In the genomic region with DNA sequence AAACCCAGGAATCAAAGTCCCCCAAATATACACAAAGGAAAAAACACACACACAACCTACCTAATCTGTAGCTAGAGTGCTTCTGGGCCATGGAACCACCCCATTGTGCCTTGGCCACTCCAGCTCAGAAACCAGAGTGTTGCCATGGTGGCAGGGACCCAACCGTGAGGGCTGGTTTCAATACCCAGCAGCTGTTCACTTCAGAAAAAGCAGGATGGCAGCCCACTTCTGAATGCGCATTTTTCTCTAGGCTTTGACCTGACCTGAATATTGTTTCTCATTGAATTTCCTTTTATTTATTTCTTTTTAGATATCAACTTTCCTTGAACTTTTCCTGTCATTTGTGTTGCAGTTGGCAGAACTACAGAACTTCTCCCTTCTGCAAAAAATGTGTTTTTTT, we compare ENCODE assay signal across 1 cellular context.
TF ChIP-seq lines count a peak whose summit lies in the region.

No MANE protein-coding gene starts in this region.

TF ChIP-seq in IMR-90, 13 proteins besides CTCF, POLR2A, EP300 and RAD21:
- TF ChIP-seq FOS (IDR thresholded peaks at IDR 0.05; ENCODE audit: low read depth, low read length) (no peak), BHLHE40 (IDR thresholded peaks at IDR 0.05; ENCODE audit: low read depth, low read length) (no peak), MXI1 (IDR thresholded peaks at IDR 0.05; ENCODE audit: borderline replicate concordance, low read depth, low read length) (no peak), CHD1 (IDR thresholded peaks at IDR 0.05; ENCODE audit: low read depth, low read length) (no peak), CEBPB (IDR thresholded peaks at IDR 0.05; ENCODE audit: low read depth, low read length) (no peak), MAFK (IDR thresholded peaks at IDR 0.05; ENCODE audit: low read depth, low read length) (no peak), RFX5 (IDR thresholded peaks at IDR 0.05; ENCODE audit: low read depth, low read length) (no peak), NFE2L2 (IDR thresholded peaks at IDR 0.05; ENCODE audit: low read depth, low read length) (no peak), RCOR1 (IDR thresholded peaks at IDR 0.05; ENCODE audit: insufficient replicate concordance, low read length) (no peak), MAZ (IDR thresholded peaks at IDR 0.05; ENCODE audit: borderline replicate concordance, low read depth, low read length) (no peak), SMC3 (IDR thresholded peaks at IDR 0.05; ENCODE audit: low read depth, low read length) (no peak)
- TF ChIP-seq, protein P1, sequence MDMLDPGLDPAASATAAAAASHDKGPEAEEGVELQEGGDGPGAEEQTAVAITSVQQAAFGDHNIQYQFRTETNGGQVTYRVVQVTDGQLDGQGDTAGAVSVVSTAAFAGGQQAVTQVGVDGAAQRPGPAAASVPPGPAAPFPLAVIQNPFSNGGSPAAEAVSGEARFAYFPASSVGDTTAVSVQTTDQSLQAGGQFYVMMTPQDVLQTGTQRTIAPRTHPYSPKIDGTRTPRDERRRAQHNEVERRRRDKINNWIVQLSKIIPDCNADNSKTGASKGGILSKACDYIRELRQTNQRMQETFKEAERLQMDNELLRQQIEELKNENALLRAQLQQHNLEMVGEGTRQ (IDR thresholded peaks at IDR 0.05; ENCODE audit: low read depth, low read length), result no peak
- TF ChIP-seq, protein P2, sequence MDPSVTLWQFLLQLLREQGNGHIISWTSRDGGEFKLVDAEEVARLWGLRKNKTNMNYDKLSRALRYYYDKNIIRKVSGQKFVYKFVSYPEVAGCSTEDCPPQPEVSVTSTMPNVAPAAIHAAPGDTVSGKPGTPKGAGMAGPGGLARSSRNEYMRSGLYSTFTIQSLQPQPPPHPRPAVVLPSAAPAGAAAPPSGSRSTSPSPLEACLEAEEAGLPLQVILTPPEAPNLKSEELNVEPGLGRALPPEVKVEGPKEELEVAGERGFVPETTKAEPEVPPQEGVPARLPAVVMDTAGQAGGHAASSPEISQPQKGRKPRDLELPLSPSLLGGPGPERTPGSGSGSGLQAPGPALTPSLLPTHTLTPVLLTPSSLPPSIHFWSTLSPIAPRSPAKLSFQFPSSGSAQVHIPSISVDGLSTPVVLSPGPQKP (IDR thresholded peaks at IDR 0.05; ENCODE audit: borderline replicate concordance, low read depth, low read length), result no peak
TF ChIP-seq in IMR-90: peak in this region for 0.
